ENCODE assay signal across 1 cellular context in genomic region chr17:74807925-74808324, GRCh38.
A peak's percentile ranks its signal among the peaks of the same experiment; 100 is the strongest.
TF ChIP-seq lines count a peak whose summit lies in the region.

No MANE protein-coding gene starts in this region.

TF ChIP-seq in HepG2, 621 proteins besides CTCF, POLR2A, EP300 and RAD21 (continued from another document):
- 0 out of 2 replicates have a peak, but pooled peaks have one; percentile 11 for TF ChIP-seq ZNF687 (CRISPR knock-in tag; IDR thresholded peaks at IDR 0.05)
